In the genomic region with DNA sequence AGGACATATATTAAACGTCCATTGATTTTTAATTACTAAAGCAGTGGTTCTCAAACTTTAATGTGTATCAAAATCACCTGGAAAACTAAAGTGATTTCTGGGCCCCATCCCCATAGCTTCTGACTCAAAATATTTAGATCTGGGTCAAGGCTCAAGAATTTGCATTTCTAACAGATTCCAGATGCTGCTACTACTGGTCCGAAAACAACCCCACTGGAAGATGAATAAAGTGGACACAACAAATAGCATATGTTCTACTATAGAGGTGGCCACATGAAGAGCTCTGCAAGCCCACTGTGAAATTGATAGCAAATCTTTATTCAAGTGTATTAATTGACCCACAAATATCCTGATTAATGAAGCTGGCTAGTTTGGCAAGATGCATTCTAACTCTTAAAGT, we compare ENCODE assay signal across 17 cellular contexts.
DNase-seq lines count a peak whose midpoint lies in the region; ATAC-seq and TF ChIP-seq lines count a peak whose summit lies in the region.
"Had no signal": no experiment of that assay in that cellular context is flagged by ENCODE, and none has a peak within 500 bp of the region (broad histone marks: within the 10 kb centered on the region; RNA-seq: fewer than 3 reads in every experiment).

No MANE protein-coding gene starts in this region.

- no peak overlapping the region for H3K4me3 Mint-ChIP-seq in activated CD4-positive, alpha-beta memory T cell treated with anti-CD3 and anti-CD28 coated beads for 36 hours
- H3K4me3 Mint-ChIP-seq: CD14-positive monocyte; CD8-positive, alpha-beta T cell; GM23338; IgD-negative memory B cell had no signal

- H3K79me2 ChIP-seq in GM23248 (ENCODE audit: insufficient read depth) = no peaks in the 10 kb centered on the region

- H3K9me3 ChIP-seq in GM23248 (ENCODE audit: low read depth) = no peaks in the 10 kb centered on the region

- DNase-seq in AG20443 (ENCODE audit: low spot score) = peak; percentile 50
- peak; percentile 55 for DNase-seq in GM23248
- DNase-seq in astrocyte of the cerebellum (ENCODE audit: low read depth) = peak; percentile 53
- peak; percentile 33 for DNase-seq in fibroblast of the conjunctiva (ENCODE audit: low read depth)
- DNase-seq in NCI-H524 treated with DMSO at 0.1 percent for 48 hours (lab: John Stamatoyannopoulos, UW) = no peak
- no peak for DNase-seq in activated CD4-positive, alpha-beta memory T cell treated with anti-CD3 and anti-CD28 coated beads for 36 hours
- DNase-seq in NCI-H748 treated with DMSO at 0.1 percent for 48 hours (lab: John Stamatoyannopoulos, UW) = no peak
- DNase-seq: ACHN; CD8-positive, alpha-beta T cell; COR-L47; DMS153; DND-41; H7 had no signal

- peaks cover 24% of the 10 kb centered on the region for H3K36me3 Mint-ChIP-seq in activated CD4-positive, alpha-beta memory T cell treated with anti-CD3 and anti-CD28 coated beads for 36 hours

- peaks cover 9% of the 10 kb centered on the region for H3K9me3 Mint-ChIP-seq in activated CD4-positive, alpha-beta memory T cell treated with anti-CD3 and anti-CD28 coated beads for 36 hours

- CTCF ChIA-PET in activated CD4-positive, alpha-beta memory T cell treated with anti-CD3 and anti-CD28 coated beads for 36 hours (lab: Charles Lee) = interaction anchor here (2.1 kb wide), 1 partner anchor 10 kb away, joined by 10 read pairs; no protein-coding TSS in a partner anchor

- no peak for ATAC-seq in HG02970 (IDR thresholded peaks at IDR 0.05; ENCODE audit: low FRiP score, unreplicated experiment)
- ATAC-seq: CD8-positive, alpha-beta T cell; GM23338 had no signal

- no peak for TF ChIP-seq CTCF in astrocyte of the cerebellum (IDR thresholded peaks at IDR 0.05; ENCODE audit: low read depth, low read length, missing control alignments)

- no peaks in the 10 kb centered on the region for H3K27me3 Mint-ChIP-seq in activated CD4-positive, alpha-beta memory T cell treated with anti-CD3 and anti-CD28 coated beads for 36 hours
- H3K27me3 Mint-ChIP-seq: IgD-negative memory B cell had no signal

- H3K27ac Mint-ChIP-seq in activated CD4-positive, alpha-beta memory T cell treated with anti-CD3 and anti-CD28 coated beads for 36 hours = no peak overlapping the region
- H3K27ac Mint-ChIP-seq: CD14-positive monocyte; CD8-positive, alpha-beta T cell; GM23338; IgD-negative memory B cell had no signal

- peaks cover 9% of the 10 kb centered on the region; the same call in 1 of the 2 replicates for H3K4me1 ChIP-seq in GM23248 (ENCODE audit: insufficient read depth)

- intact Hi-C loops in activated CD4-positive, alpha-beta memory T cell treated with anti-CD3 and anti-CD28 coated beads for 36 hours (cut with micrococcal nuclease) = no loop called here

- no peak overlapping the region for H3K27ac ChIP-seq in GM23248

- H3K9ac ChIP-seq in GM23248 = no peak overlapping the region

- in situ Hi-C loops in GM23248 (cut with MboI) (no loop called here), astrocyte of the cerebellum (cut with HindIII; ENCODE audit: low sequenced_read_pairs) (no loop called here)

- H4K20me1 ChIP-seq in GM23248 (ENCODE audit: insufficient read depth) = no peaks in the 10 kb centered on the region

- peaks cover 3% of the 10 kb centered on the region; the same call in 1 of the 2 replicates for H3F3A ChIP-seq in GM23248 (ENCODE audit: insufficient read depth)

- H3K4me3 ChIP-seq in GM23248 = no peak overlapping the region
- H3K4me3 ChIP-seq in astrocyte of the cerebellum (ENCODE audit: low read depth, low read length) = no peak overlapping the region
- H3K4me3 ChIP-seq: GM23338 had no signal

- 25 to 27% methylated on average over 2 of the region's 2 CpGs for WGBS in GM23248 (ENCODE audit: low coverage in 1 of 2, low lambda C conversion rate in 2 of 2, missing lambda C conversion rate in 2 of 2), 2 experiments

- no peaks in the 10 kb centered on the region for H3K27me3 ChIP-seq in GM23248 (replicated peaks; ENCODE audit: insufficient read depth)

- no peak overlapping the region for H3K4me2 ChIP-seq in GM23248 (ENCODE audit: unreplicated experiment)
- H3K4me2 ChIP-seq: GM23338 had no signal

- no peaks in the 10 kb centered on the region for H3K36me3 ChIP-seq in GM23248 (ENCODE audit: low read depth)

- POLR2A ChIA-PET in activated CD4-positive, alpha-beta memory T cell treated with anti-CD3 and anti-CD28 coated beads for 36 hours (lab: Charles Lee) = no interaction called here

- H3K9me2 ChIP-seq in GM23248 (ENCODE audit: insufficient read depth) = no peaks in the 10 kb centered on the region

- H3K4me1 Mint-ChIP-seq in activated CD4-positive, alpha-beta memory T cell treated with anti-CD3 and anti-CD28 coated beads for 36 hours (ENCODE audit: low read depth) = no peaks in the 10 kb centered on the region
- H3K4me1 Mint-ChIP-seq: CD14-positive monocyte, GM23338 had no signal

- H2AFZ ChIP-seq in GM23248 = no peak overlapping the region
- H2AFZ ChIP-seq: GM23338 had no signal

Comparison
In these comparisons a context has a peak if more than half of its experiments do, and no peak if none do; other contexts are left out.
1. DNase-seq: peak in AG20443 (single experiment), GM23248 (single experiment), astrocyte of the cerebellum (single experiment) and fibroblast of the conjunctiva (single experiment); none in NCI-H524 treated with DMSO at 0.1 percent for 48 hours (single experiment), activated CD4-positive, alpha-beta memory T cell treated with anti-CD3 and anti-CD28 coated beads for 36 hours (single experiment) and NCI-H748 treated with DMSO at 0.1 percent for 48 hours (single experiment).